ENCODE assay signal across 16 cellular contexts in the genomic region with DNA sequence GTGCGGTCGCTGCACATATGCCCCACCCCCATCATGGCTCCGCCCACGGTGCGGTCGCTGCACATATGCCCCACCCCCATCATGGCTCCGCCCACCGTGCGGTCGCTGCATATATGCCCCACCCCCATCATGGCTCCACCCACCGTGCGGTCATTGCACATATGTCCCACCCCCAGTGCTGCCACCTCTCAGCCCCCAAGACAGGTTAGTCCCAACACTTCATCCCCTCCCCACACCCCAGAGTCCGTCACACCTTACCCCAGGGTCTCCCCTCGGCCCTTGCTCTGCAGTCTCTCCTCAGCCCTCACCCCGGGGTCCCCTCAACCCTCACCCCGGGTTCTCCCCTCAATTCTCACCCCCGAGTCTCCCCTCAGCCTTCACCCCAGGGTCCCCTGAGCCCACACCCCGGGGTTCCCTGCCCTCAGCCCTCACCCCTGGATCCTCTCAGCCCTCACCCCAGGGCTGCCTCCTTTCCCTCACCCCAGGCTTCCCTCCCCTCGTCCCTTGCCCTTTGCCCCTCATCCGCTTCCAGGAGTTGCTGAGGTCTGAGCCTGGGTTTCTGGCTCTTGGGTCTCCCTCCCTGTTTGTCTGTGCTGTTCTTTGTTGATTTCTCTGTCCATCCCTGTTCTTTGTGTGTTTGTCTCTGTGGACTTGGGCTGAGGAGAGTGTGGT. TPM values are rescaled to one million over a fixed set of nuclear protein-coding genes. Genes with fewer than 3 reads are reported as not detected.
"Had no signal": no experiment of that assay in that cellular context is flagged by ENCODE, and none has a peak within 500 bp of the region (broad histone marks: within the 10 kb centered on the region; RNA-seq: fewer than 3 reads in every experiment).

No MANE protein-coding gene starts in this region.

- H3K9me3 Mint-ChIP-seq: activated CD4-positive, alpha-beta memory T cell treated with anti-CD3 and anti-CD28 coated beads for 36 hours; T-cell had no signal

- H3K9me3 ChIP-seq: gastroesophageal sphincter, tibial nerve had no signal

- ATAC-seq: gastroesophageal sphincter had no signal

- H3K4me1 Mint-ChIP-seq: T-cell had no signal

- H3K4me3 ChIP-seq: breast epithelium, gastroesophageal sphincter, tibial nerve had no signal

- H3K27ac ChIP-seq: breast epithelium, tibial nerve had no signal

- H3K27ac Mint-ChIP-seq: activated CD4-positive, alpha-beta memory T cell treated with anti-CD3 and anti-CD28 coated beads for 36 hours; T-cell had no signal

- H3K4me1 ChIP-seq: breast epithelium had no signal

- H3K36me3 ChIP-seq: breast epithelium, tibial nerve had no signal

- H3K27me3 ChIP-seq: gastroesophageal sphincter had no signal

- H3K27me3 Mint-ChIP-seq: T-cell had no signal

- H3K36me3 Mint-ChIP-seq: activated CD4-positive, alpha-beta memory T cell treated with anti-CD3 and anti-CD28 coated beads for 36 hours; naive B cell; T-cell had no signal

- DNase-seq: activated CD4-positive, alpha-beta memory T cell treated with anti-CD3 and anti-CD28 coated beads for 36 hours; activated CD4-positive, alpha-beta T cell treated with anti-CD3 and anti-CD28 coated beads for 1 hour; activated CD8-positive, alpha-beta memory T cell treated with anti-CD3 and anti-CD28 coated beads, Interleukin-2, amount 50 U/mL, for 4 hours; anterior cingulate cortex; dermis blood vessel endothelial cell; islet precursor cell; mammary epithelial cell; naive B cell; posterior cingulate gyrus; retina; stimulated activated CD4-positive, alpha-beta T cell treated with anti-CD3 and anti-CD28 coated beads, Interleukin-4, amount 100 ng/mL, for 24 hours; T-helper 9 cell had no signal

- H3K4me3 Mint-ChIP-seq: activated CD4-positive, alpha-beta memory T cell treated with anti-CD3 and anti-CD28 coated beads for 36 hours; T-cell had no signal

RNA-seq across cellular contexts. Expression of a gene that starts 25.6 kb away (rescaled TPM):
- polyA plus RNA-seq: mammary epithelial cell had no signal

RNA-seq across cellular contexts. Expression of a gene that starts 30.5 kb away (rescaled TPM):
- polyA plus RNA-seq: mammary epithelial cell had no signal

RNA-seq across cellular contexts. Expression of a gene that starts 41.0 kb away (rescaled TPM):
- polyA plus RNA-seq: mammary epithelial cell had no signal

RNA-seq across cellular contexts. Expression of a gene that starts 56.4 kb away (rescaled TPM):
- polyA plus RNA-seq: mammary epithelial cell had no signal
